ENCODE assay signal across 6 cellular contexts in genomic region chr3:110865934-110866333, GRCh38.
"Had no signal": no experiment of that assay in that cellular context is flagged by ENCODE, and none has a peak within 500 bp of the region (broad histone marks: within the 10 kb centered on the region; RNA-seq: fewer than 3 reads in every experiment).

No MANE protein-coding gene starts in this region.

- DNase-seq: GM23248, H9, HCEC 1CT, IMR-90, KG1 had no signal

- ATAC-seq: K562 had no signal

- H3K4me1 Mint-ChIP-seq: H9 had no signal

- H3K27ac Mint-ChIP-seq: H9 had no signal

- H3K9ac ChIP-seq: GM23248 had no signal

- H3K27ac ChIP-seq: GM23248 had no signal

- H3K4me3 Mint-ChIP-seq: H9 had no signal

- H3K4me3 ChIP-seq: GM23248, K562 had no signal

- H3K9me3 Mint-ChIP-seq: H9 had no signal
